In genomic region chr4:98659106-98659592, GRCh38 we compare ENCODE assay signal across 8 cellular contexts. TPM values are rescaled to one million over a fixed set of nuclear protein-coding genes. Genes with fewer than 3 reads are reported as not detected.
DNase-seq lines count a peak whose midpoint lies in the region; ATAC-seq, FAIRE-seq and TF ChIP-seq lines count a peak whose summit lies in the region.

No MANE protein-coding gene starts in this region.

- peak overlapping the region; percentile 85 for H3K4me3 ChIP-seq in mesodermal cell (ENCODE audit: extremely low read depth, insufficient read depth, low read length, poor library complexity, severe bottlenecking)

- intact Hi-C loops in Calu3 (cut with micrococcal nuclease; ENCODE audit: unreplicated experiment): loop anchor here (10.0 kb wide), 1 partner anchor 276 kb away; no protein-coding TSS in a partner anchor
- intact Hi-C loops in dendritic cell treated with granulocyte-macrophage colony-stimulating factor and Interleukin-4, amounts not matched to agents 40 ng/mL and 50 ng/mL, for 4 days (cut with micrococcal nuclease): no loop called here

- no peak for FAIRE-seq in GM12892 (lab: Jason Lieb, UNC)

- peaks cover 26% of the 10 kb centered on the region for H3K36me3 Mint-ChIP-seq in Calu3 (ENCODE audit: insufficient read depth, unreplicated experiment)
- H3K36me3 Mint-ChIP-seq in dendritic cell treated with granulocyte-macrophage colony-stimulating factor and Interleukin-4, amounts not matched to agents 40 ng/mL and 50 ng/mL, for 4 days (ENCODE audit: low read depth): no peaks in the 10 kb centered on the region

- peaks cover under 1% of the 10 kb centered on the region for H3K9me3 ChIP-seq in mesodermal cell (ENCODE audit: control insufficient read depth, low read length)

- no peak overlapping the region for H3K27ac Mint-ChIP-seq in Calu3 (ENCODE audit: unreplicated experiment)
- no peak overlapping the region for H3K27ac Mint-ChIP-seq in dendritic cell treated with granulocyte-macrophage colony-stimulating factor and Interleukin-4, amounts not matched to agents 40 ng/mL and 50 ng/mL, for 4 days

- H3K4me1 ChIP-seq in mesodermal cell (ENCODE audit: control insufficient read depth, insufficient read depth, low read length, poor library complexity, severe bottlenecking): peaks cover 39% of the 10 kb centered on the region

- no peak for ATAC-seq in esophagus mucosa

- no TSS peak for BruUV-seq in Calu3 (replicated peaks; lab: Mats Ljungman, UMichigan)

- H3K4me1 Mint-ChIP-seq in Calu3 (ENCODE audit: low read depth, unreplicated experiment): peaks cover 75% of the 10 kb centered on the region
- peaks cover 37% of the 10 kb centered on the region for H3K4me1 Mint-ChIP-seq in dendritic cell treated with granulocyte-macrophage colony-stimulating factor and Interleukin-4, amounts not matched to agents 40 ng/mL and 50 ng/mL, for 4 days (ENCODE audit: low read depth)

- peak overlapping the region; percentile 86 for H3K4me3 Mint-ChIP-seq in Calu3 (ENCODE audit: low read depth, unreplicated experiment)
- peak overlapping the region; percentile 79 for H3K4me3 Mint-ChIP-seq in dendritic cell treated with granulocyte-macrophage colony-stimulating factor and Interleukin-4, amounts not matched to agents 40 ng/mL and 50 ng/mL, for 4 days

- no peak overlapping the region for H3K27ac ChIP-seq in mesodermal cell (ENCODE audit: low read depth, low read length, severe bottlenecking)

- TF ChIP-seq CTCF in Calu3 (IDR thresholded peaks at IDR 0.05; ENCODE audit: unreplicated experiment): no peak

- no peak for TF ChIP-seq POLR2A in GM12892 (IDR thresholded peaks at IDR 0.05; ENCODE audit: low read depth, low read length)

- peaks cover 10% of the 10 kb centered on the region for H3K27me3 Mint-ChIP-seq in Calu3 (ENCODE audit: unreplicated experiment)
- H3K27me3 Mint-ChIP-seq in dendritic cell treated with granulocyte-macrophage colony-stimulating factor and Interleukin-4, amounts not matched to agents 40 ng/mL and 50 ng/mL, for 4 days: peaks cover 57% of the 10 kb centered on the region

- no peak for DNase-seq in Calu3
- peak; percentile 26 to 57 for DNase-seq in NCI-H526 (lab: John Stamatoyannopoulos, UW)
- DNase-seq in GM12892 (ENCODE audit: insufficient read length): no peak
- DNase-seq in NCI-H748 (lab: John Stamatoyannopoulos, UW; ENCODE audit: unreplicated experiment): no peak
- DNase-seq in stimulated activated CD4-positive, alpha-beta T cell treated with anti-CD3 and anti-CD28 coated beads, Interleukin-12 subunit alpha, Interleukin-12 subunit beta, amount 100 ng/mL, for 4 hours: no peak

- 2 to 14% methylated on average over 6 to 9 of the region's 17 CpGs for WGBS in mesodermal cell (ENCODE audit: insufficient coverage in 2 of 2), 2 experiments

- H3K9me3 Mint-ChIP-seq in Calu3 (ENCODE audit: low read depth, unreplicated experiment): no peaks in the 10 kb centered on the region
- H3K9me3 Mint-ChIP-seq in dendritic cell treated with granulocyte-macrophage colony-stimulating factor and Interleukin-4, amounts not matched to agents 40 ng/mL and 50 ng/mL, for 4 days: no peaks in the 10 kb centered on the region

- H3K36me3 ChIP-seq in mesodermal cell (ENCODE audit: control insufficient read depth, insufficient read depth, low read length): no peaks in the 10 kb centered on the region

- CTCF ChIA-PET in Calu3 (lab: Charles Lee): no interaction called here

RNA-seq across cellular contexts. Expression of gene TSPAN5, which starts 0.7 kb away (rescaled TPM):
- total RNA-seq in Calu3 (2022) (4.4 and 4.8 TPM in 2 replicates), esophagus mucosa (12.9 TPM)
- polyA plus RNA-seq in mesodermal cell (2013, experiment 1 of 2): 66.2 TPM
- polyA plus RNA-seq in mesodermal cell (2013, experiment 2 of 2): 69.8 TPM
- polyA plus RNA-seq in GM12892 (2012; ENCODE audit: missing spikeins): not detected

Comparison
In these comparisons a context has a peak if more than half of its experiments do, and no peak if none do; other contexts are left out.
1. DNase-seq: peak in NCI-H526 (2 of 2); none in Calu3 (single experiment), GM12892 (single experiment), NCI-H748 (single experiment) and stimulated activated CD4-positive, alpha-beta T cell treated with anti-CD3 and anti-CD28 coated beads, Interleukin-12 subunit alpha, Interleukin-12 subunit beta, amount 100 ng/mL, for 4 hours (single experiment).